ENCODE assay signal across 8 cellular contexts in genomic region chr2:15939854-15940660, GRCh38. TPM values are rescaled to one million over a fixed set of nuclear protein-coding genes. Genes with fewer than 3 reads are reported as not detected.
DNase-seq lines count a peak whose midpoint lies in the region; ATAC-seq lines count a peak whose summit lies in the region.

MYCN (plus strand) TSS chr2:15940550; CDS start chr2:15942065, 1,515 bp downstream.

- H3K36me3 ChIP-seq in SK-N-MC (ENCODE audit: insufficient read depth, low read length): no peaks in the 10 kb centered on the region; the same call in 1 of the 2 replicates

- no peak for ATAC-seq in activated CD8-positive, alpha-beta memory T cell treated with anti-CD3 and anti-CD28 coated beads, Interleukin-2, amount 10 ng/mL, durations not matched to agents 7 days and 5 days

- no peaks in the 10 kb centered on the region for H3K9me3 Mint-ChIP-seq in activated CD8-positive, alpha-beta memory T cell treated with anti-CD3 and anti-CD28 coated beads, Interleukin-2, amount 10 ng/mL, durations not matched to agents 7 days and 5 days (ENCODE audit: low read depth)

- no peak within 1 kb of the TSS for H3K27ac Mint-ChIP-seq in activated CD8-positive, alpha-beta memory T cell treated with anti-CD3 and anti-CD28 coated beads, Interleukin-2, amount 10 ng/mL, durations not matched to agents 7 days and 5 days

- H3K27me3 Mint-ChIP-seq in activated CD8-positive, alpha-beta memory T cell treated with anti-CD3 and anti-CD28 coated beads, Interleukin-2, amount 10 ng/mL, durations not matched to agents 7 days and 5 days: peaks cover 71% of the 10 kb centered on the region

- H3K27ac ChIP-seq in SK-N-MC: no peak within 1 kb of the TSS
- no peak within 1 kb of the TSS for H3K27ac ChIP-seq in caudate nucleus (ENCODE audit: low read depth, low read length)

- no peak within 1 kb of the TSS for H3K4me3 Mint-ChIP-seq in activated CD8-positive, alpha-beta memory T cell treated with anti-CD3 and anti-CD28 coated beads, Interleukin-2, amount 10 ng/mL, durations not matched to agents 7 days and 5 days

- DNase-seq in activated CD8-positive, alpha-beta memory T cell treated with anti-CD3 and anti-CD28 coated beads, Interleukin-2, amount 50 U/mL, for 24 hours (ENCODE audit: extremely low read depth): peak; percentile 9
- no peak for DNase-seq in activated CD8-positive, alpha-beta memory T cell treated with anti-CD3 and anti-CD28 coated beads, Interleukin-2, amount 10 ng/mL, durations not matched to agents 7 days and 5 days
- DNase-seq in Jurkat, Clone E6-1 (ENCODE audit: low read depth, low spot score): peak; percentile 89
- DNase-seq in SK-N-MC (ENCODE audit: low read depth, low spot score): peak; percentile 62
- peak in 59 of 61 donors; percentile 17 to 87 (median 70) for DNase-seq in caudate nucleus (lab: John Stamatoyannopoulos, UW)
- DNase-seq in iris pigment epithelial cell (ENCODE audit: low read depth): peak; percentile 4
- DNase-seq in skeletal muscle cell (ENCODE audit: low read depth): peak; percentile 5
- no peak for DNase-seq in NCI-H2029 (lab: John Stamatoyannopoulos, UW)

- H3K4me3 ChIP-seq in Jurkat, Clone E6-1 (ENCODE audit: low read length): peak within 1 kb of the TSS; percentile 66
- H3K4me3 ChIP-seq in SK-N-MC (peak within 1 kb of the TSS; percentile 90), skeletal muscle cell (ENCODE audit: low read depth, low read length) (peak within 1 kb of the TSS; percentile 38)

- no peaks in the 10 kb centered on the region for H3K4me1 Mint-ChIP-seq in activated CD8-positive, alpha-beta memory T cell treated with anti-CD3 and anti-CD28 coated beads, Interleukin-2, amount 10 ng/mL, durations not matched to agents 7 days and 5 days

- CTCF ChIA-PET in activated CD8-positive, alpha-beta memory T cell treated with anti-CD3 and anti-CD28 coated beads, Interleukin-2, amount 10 ng/mL, durations not matched to agents 7 days and 5 days (lab: Charles Lee): interaction anchor here (0.7 to 3.1 kb wide), 6 partner anchors 9 to 816 kb away, joined by 3 to 12 read pairs (median 4); no protein-coding TSS in a partner anchor

- H3K36me3 Mint-ChIP-seq in activated CD8-positive, alpha-beta memory T cell treated with anti-CD3 and anti-CD28 coated beads, Interleukin-2, amount 10 ng/mL, durations not matched to agents 7 days and 5 days: no peaks in the 10 kb centered on the region

- no peaks in the 10 kb centered on the region for H3K9me3 ChIP-seq in SK-N-MC (ENCODE audit: low read depth, low read length)

- peak within 1 kb of the TSS; percentile 55 for H3K9ac ChIP-seq in SK-N-MC (ENCODE audit: insufficient read length)

RNA-seq across cellular contexts. Expression of gene MYCN, which starts in this region (rescaled TPM):
- total RNA-seq in activated CD8-positive, alpha-beta memory T cell treated with anti-CD3 and anti-CD28 coated beads, Interleukin-2, amount 10 ng/mL, durations not matched to agents 7 days and 5 days: not detected
- polyA plus RNA-seq in Jurkat, Clone E6-1 (2012; ENCODE audit: insufficient read depth, insufficient read length): 18.0 TPM

Comparison
In these comparisons a context has a peak if more than half of its experiments do, and no peak if none do; other contexts are left out.
1. DNase-seq: peak in activated CD8-positive, alpha-beta memory T cell treated with anti-CD3 and anti-CD28 coated beads, Interleukin-2, amount 50 U/mL, for 24 hours (single experiment), Jurkat, Clone E6-1 (single experiment), SK-N-MC (single experiment), caudate nucleus (59 of 61), iris pigment epithelial cell (single experiment) and skeletal muscle cell (single experiment); none in activated CD8-positive, alpha-beta memory T cell treated with anti-CD3 and anti-CD28 coated beads, Interleukin-2, amount 10 ng/mL, durations not matched to agents 7 days and 5 days (single experiment) and NCI-H2029 (single experiment).
2. H3K4me3 ChIP-seq: peak in every context shown above with its lines; median percentile 90 in SK-N-MC; 66 in Jurkat, Clone E6-1; 38 in skeletal muscle cell.